Comparison of ENCODE assay signal across 26 cellular contexts in genomic region chr15:57890351-57890750, GRCh38.
DNase-seq lines count a peak whose midpoint lies in the region; ATAC-seq and TF ChIP-seq lines count a peak whose summit lies in the region.
"Had no signal": no experiment of that assay in that cellular context is flagged by ENCODE, and none has a peak within 500 bp of the region (broad histone marks: within the 10 kb centered on the region; RNA-seq: fewer than 3 reads in every experiment).

No MANE protein-coding gene starts in this region.

- H3K4me3 ChIP-seq in cardiac fibroblast (replicated peaks in 1 of 2; ENCODE audit: low read depth in 2 of 2, low read length in 2 of 2), result no peak overlapping the region
- H3K4me3 ChIP-seq in gastroesophageal sphincter, result no peak overlapping the region
- H3K4me3 ChIP-seq: dorsolateral prefrontal cortex, HAP-1, heart left ventricle, skin epidermis, upper lobe of left lung had no signal

- 71 to 75% methylated on average over 1 of the region's 1 CpG for WGBS in gastroesophageal sphincter (ENCODE audit: low coverage in 1 of 2), 2 donors

- no peak for TF ChIP-seq EP300 in gastroesophageal sphincter (IDR thresholded peaks at IDR 0.05)

- TF ChIP-seq CTCF in cardiac fibroblast (IDR thresholded peaks at IDR 0.05; ENCODE audit: low read depth, low read length) (no peak), gastroesophageal sphincter (IDR thresholded peaks at IDR 0.05) (no peak)

- H3K4me1 ChIP-seq in gastroesophageal sphincter, result no peaks in the 10 kb centered on the region
- H3K4me1 ChIP-seq: HAP-1, heart left ventricle, upper lobe of left lung had no signal

- no peak for TF ChIP-seq POLR2A in gastroesophageal sphincter (IDR thresholded peaks at IDR 0.05)

- DNase-seq in GM03348 (ENCODE audit: low spot score) (peak; percentile 36), NCI-H226 (peak; percentile 98), cardiac fibroblast (ENCODE audit: low read depth in 2 of 2) (peak; percentile 8 to 21), non-pigmented ciliary epithelial cell (ENCODE audit: low read depth) (peak; percentile 30), MV-4-11 (lab: John Stamatoyannopoulos, UW) (no peak)
- DNase-seq in activated naive CD4-positive, alpha-beta T cell treated with anti-CD3 and anti-CD28 coated beads, Interleukin-2, amount 50 U/mL, for 16 hours, result no peak
- DNase-seq: activated CD4-positive, alpha-beta T cell treated with anti-CD3 and anti-CD28 coated beads for 36 hours; activated gamma-delta T cell treated with Interleukin-2 at 50 U/mL for 16 hours; activated T-cell treated with anti-CD3 and anti-CD28 coated beads, Interleukin-2, amount 50 U/mL, for 24 hours; amniotic stem cell; caudate nucleus; dorsolateral prefrontal cortex; heart left ventricle; left colon; mesenchymal stem cell; NCI-H1436 treated with DMSO at 0.1 percent for 48 hours; NCI-H2107; NCI-H524 treated with DMSO at 0.1 percent for 48 hours; T-helper 1 cell; upper lobe of left lung had no signal

- H3K27ac ChIP-seq in gastroesophageal sphincter, result no peak overlapping the region
- H3K27ac ChIP-seq: dorsolateral prefrontal cortex, heart left ventricle, HL-60, neutrophil, skin epidermis, upper lobe of left lung had no signal

- H3K27me3 ChIP-seq in gastroesophageal sphincter, result peaks cover 4% of the 10 kb centered on the region
- H3K27me3 ChIP-seq: heart left ventricle, upper lobe of left lung had no signal

- no peaks in the 10 kb centered on the region for H3K36me3 ChIP-seq in gastroesophageal sphincter
- H3K36me3 ChIP-seq: HAP-1, heart left ventricle, neutrophil, upper lobe of left lung had no signal

- peaks cover 0 to 8% (median 0%) of the 10 kb centered on the region in 3 donors for H3K9me3 ChIP-seq in gastroesophageal sphincter
- H3K9me3 ChIP-seq: HAP-1, neutrophil, upper lobe of left lung had no signal

- ATAC-seq in gastroesophageal sphincter, result no peak
- ATAC-seq in GM21515 (IDR thresholded peaks at IDR 0.05; ENCODE audit: unreplicated experiment), result no peak
- ATAC-seq: activated CD4-positive, alpha-beta T cell treated with anti-CD3 and anti-CD28 coated beads for 36 hours; left colon had no signal

Comparison
In these comparisons a context has a peak if more than half of its experiments do, and no peak if none do; other contexts are left out.
1. DNase-seq: peak in GM03348 (single experiment), NCI-H226 (single experiment), cardiac fibroblast (2 of 2) and non-pigmented ciliary epithelial cell (single experiment); none in activated naive CD4-positive, alpha-beta T cell treated with anti-CD3 and anti-CD28 coated beads, Interleukin-2, amount 50 U/mL, for 16 hours (single experiment) and MV-4-11 (single experiment).